17 cellular contexts compared by ENCODE assay signal in the genomic region with DNA sequence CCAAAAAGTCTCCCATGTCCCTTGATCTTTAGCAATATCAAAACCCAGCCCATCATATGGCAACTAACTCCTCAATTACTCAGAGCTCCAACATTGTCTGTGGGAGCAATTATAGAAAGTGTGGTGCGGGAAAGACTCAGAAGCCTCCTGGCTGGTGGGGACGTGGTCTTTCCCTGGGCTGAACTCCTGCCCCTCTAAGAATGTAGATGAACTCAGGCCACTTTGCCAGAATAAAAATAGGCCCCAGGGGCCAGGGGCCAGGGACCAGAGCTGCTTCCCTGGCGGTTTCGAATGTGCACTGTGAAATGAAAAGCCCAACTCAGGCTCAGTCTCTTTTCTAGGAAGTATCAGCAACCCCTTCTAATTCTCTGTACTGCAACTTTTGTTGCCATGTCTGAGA.
"Had no signal": no experiment of that assay in that cellular context is flagged by ENCODE, and none has a peak within 500 bp of the region (broad histone marks: within the 10 kb centered on the region; RNA-seq: fewer than 3 reads in every experiment).

No MANE protein-coding gene starts in this region.

- DNase-seq: activated CD4-positive, alpha-beta memory T cell treated with anti-CD3 and anti-CD28 coated beads for 36 hours; activated gamma-delta T cell treated with Interleukin-2 at 50 U/mL for 16 hours; activated naive CD8-positive, alpha-beta T cell treated with anti-CD3 and anti-CD28 coated beads, Interleukin-2, amount 10 ng/mL, durations not matched to agents 7 days and 5 days; activated T-cell treated with anti-CD3 and anti-CD28 coated beads, Interleukin-2, amount 50 U/mL, for 48 hours; central memory CD4-positive, alpha-beta T cell; cortex of kidney; effector memory CD8-positive, alpha-beta T cell; erythroblast; midbrain; naive thymus-derived CD4-positive, alpha-beta T cell; occipital lobe; stimulated activated CD4-positive, alpha-beta T cell treated with anti-CD3 and anti-CD28 coated beads, Interleukin-4, amount 100 ng/mL, for 24 hours; stomach; T-cell; T1000 had no signal

- H3K36me3 Mint-ChIP-seq: activated naive CD8-positive, alpha-beta T cell treated with anti-CD3 and anti-CD28 coated beads, Interleukin-2, amount 10 ng/mL, durations not matched to agents 7 days and 5 days had no signal

- H3K4me3 Mint-ChIP-seq: activated CD4-positive, alpha-beta memory T cell treated with anti-CD3 and anti-CD28 coated beads for 36 hours; activated naive CD8-positive, alpha-beta T cell treated with anti-CD3 and anti-CD28 coated beads, Interleukin-2, amount 10 ng/mL, durations not matched to agents 7 days and 5 days; effector memory CD8-positive, alpha-beta T cell; naive thymus-derived CD4-positive, alpha-beta T cell; T-cell had no signal

- H3K36me3 ChIP-seq: stomach, thoracic aorta had no signal

- H3K9me3 ChIP-seq: thoracic aorta had no signal

- H3K27ac ChIP-seq: stomach, thoracic aorta had no signal

- H3K4me3 ChIP-seq: stomach had no signal

- H3K4me1 Mint-ChIP-seq: activated naive CD8-positive, alpha-beta T cell treated with anti-CD3 and anti-CD28 coated beads, Interleukin-2, amount 10 ng/mL, durations not matched to agents 7 days and 5 days; T-cell had no signal

- ATAC-seq: effector memory CD8-positive, alpha-beta T cell; naive thymus-derived CD4-positive, alpha-beta T cell; sciatic nerve; T-cell had no signal

- H3K27ac Mint-ChIP-seq: activated CD4-positive, alpha-beta memory T cell treated with anti-CD3 and anti-CD28 coated beads for 36 hours; activated naive CD8-positive, alpha-beta T cell treated with anti-CD3 and anti-CD28 coated beads, Interleukin-2, amount 10 ng/mL, durations not matched to agents 7 days and 5 days; effector memory CD8-positive, alpha-beta T cell; T-cell had no signal
